1 cellular context compared by ENCODE assay signal in the genomic region with DNA sequence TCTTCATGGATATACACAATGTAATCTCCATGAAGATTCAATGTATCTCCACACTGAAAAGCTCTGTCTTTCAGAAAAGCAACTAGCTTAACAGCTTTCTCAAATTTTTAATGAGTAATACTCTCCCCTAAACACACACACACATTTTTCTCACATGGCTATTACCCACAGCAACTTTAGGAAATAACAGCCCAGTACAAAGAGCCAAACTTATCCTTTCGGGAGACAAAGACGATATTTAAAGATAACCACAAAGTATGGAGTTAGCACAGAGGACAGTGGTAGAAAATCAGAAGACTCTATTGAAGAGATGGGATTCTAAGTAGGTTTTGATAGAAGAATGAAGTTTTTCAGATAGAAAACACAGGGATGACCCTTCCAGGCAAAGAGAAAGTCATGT.
TF ChIP-seq lines count a peak whose summit lies in the region.

No MANE protein-coding gene starts in this region.

TF ChIP-seq in IMR-90, 13 proteins besides CTCF, POLR2A, EP300 and RAD21 (continued from another document):
- no peak for TF ChIP-seq RCOR1 (IDR thresholded peaks at IDR 0.05; ENCODE audit: insufficient replicate concordance, low read length)
- TF ChIP-seq CEBPB (IDR thresholded peaks at IDR 0.05; ENCODE audit: low read depth, low read length) = no peak
